In the genomic region with DNA sequence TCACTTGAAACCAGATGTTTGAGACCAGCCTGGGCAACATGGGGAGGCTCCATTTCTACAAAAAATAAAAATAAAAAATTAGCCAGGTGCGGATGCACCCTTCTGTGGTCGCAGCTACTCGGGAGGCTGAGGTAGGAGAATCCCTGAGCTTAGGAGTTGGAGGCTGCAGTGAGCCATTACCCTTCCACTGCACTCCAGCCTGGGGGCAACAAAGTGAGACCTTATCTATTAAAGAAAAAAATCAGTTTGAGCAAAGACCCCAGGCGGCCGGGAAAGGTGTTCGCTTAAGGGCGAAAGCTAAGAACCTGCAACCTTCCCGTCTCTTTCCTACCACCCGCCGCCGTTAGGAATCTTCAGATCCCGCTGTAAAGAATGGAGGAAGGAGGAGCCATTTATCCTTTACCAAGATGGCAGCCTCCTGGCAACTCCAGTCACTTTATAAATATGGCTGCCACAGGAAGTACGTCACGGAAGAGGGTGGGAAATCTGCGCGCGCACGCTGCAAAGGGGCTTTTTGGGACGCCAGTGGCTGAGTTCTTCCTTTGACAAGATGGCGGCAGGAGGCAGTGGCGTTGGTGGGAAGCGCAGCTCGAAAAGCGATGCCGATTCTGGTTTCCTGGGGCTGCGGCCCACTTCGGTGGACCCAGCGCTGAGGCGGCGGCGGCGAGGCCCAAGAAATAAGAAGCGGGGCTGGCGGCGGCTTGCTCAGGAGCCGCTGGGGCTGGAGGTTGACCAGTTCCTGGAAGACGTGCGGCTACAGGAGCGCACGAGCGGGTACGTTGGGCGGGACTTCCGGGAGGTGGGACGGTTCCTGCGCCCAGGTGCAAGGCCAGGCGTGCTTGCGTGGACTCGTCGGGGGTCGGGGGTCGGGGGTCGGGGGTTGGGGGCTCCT, we compare ENCODE assay signal across 1 cellular context.
A peak's percentile ranks its signal among the peaks of the same experiment; 100 is the strongest.
TF ChIP-seq lines count a peak whose summit lies in the region.

A gene (plus strand): TSS at position 537 of the 892 bp plus-strand sequence. CDS start 14 bp downstream, at position 551.

TF ChIP-seq in K562, 482 proteins besides CTCF, POLR2A, EP300 and RAD21 (continued from another document and continues in another):
- TF ChIP-seq, protein P1, sequence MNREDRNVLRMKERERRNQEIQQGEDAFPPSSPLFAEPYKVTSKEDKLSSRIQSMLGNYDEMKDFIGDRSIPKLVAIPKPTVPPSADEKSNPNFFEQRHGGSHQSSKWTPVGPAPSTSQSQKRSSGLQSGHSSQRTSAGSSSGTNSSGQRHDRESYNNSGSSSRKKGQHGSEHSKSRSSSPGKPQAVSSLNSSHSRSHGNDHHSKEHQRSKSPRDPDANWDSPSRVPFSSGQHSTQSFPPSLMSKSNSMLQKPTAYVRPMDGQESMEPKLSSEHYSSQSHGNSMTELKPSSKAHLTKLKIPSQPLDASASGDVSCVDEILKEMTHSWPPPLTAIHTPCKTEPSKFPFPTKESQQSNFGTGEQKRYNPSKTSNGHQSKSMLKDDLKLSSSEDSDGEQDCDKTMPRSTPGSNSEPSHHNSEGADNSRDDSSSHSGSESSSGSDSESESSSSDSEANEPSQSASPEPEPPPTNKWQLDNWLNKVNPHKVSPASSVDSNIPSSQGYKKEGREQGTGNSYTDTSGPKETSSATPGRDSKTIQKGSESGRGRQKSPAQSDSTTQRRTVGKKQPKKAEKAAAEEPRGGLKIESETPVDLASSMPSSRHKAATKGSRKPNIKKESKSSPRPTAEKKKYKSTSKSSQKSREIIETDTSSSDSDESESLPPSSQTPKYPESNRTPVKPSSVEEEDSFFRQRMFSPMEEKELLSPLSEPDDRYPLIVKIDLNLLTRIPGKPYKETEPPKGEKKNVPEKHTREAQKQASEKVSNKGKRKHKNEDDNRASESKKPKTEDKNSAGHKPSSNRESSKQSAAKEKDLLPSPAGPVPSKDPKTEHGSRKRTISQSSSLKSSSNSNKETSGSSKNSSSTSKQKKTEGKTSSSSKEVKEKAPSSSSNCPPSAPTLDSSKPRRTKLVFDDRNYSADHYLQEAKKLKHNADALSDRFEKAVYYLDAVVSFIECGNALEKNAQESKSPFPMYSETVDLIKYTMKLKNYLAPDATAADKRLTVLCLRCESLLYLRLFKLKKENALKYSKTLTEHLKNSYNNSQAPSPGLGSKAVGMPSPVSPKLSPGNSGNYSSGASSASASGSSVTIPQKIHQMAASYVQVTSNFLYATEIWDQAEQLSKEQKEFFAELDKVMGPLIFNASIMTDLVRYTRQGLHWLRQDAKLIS (CRISPR knock-in tag; IDR thresholded peaks at IDR 0.05): 0 out of 2 replicates have a peak, but pooled peaks have one; percentile 85
- TF ChIP-seq CHD1 (IDR thresholded peaks at IDR 0.05; ENCODE audit: low read length): peak; percentile 45
- TF ChIP-seq DMBX1 (CRISPR knock-in tag; IDR thresholded peaks at IDR 0.05; ENCODE audit: borderline replicate concordance): peak; percentile 71; the same call in 1 of the 2 replicates
- TF ChIP-seq, protein P2, sequence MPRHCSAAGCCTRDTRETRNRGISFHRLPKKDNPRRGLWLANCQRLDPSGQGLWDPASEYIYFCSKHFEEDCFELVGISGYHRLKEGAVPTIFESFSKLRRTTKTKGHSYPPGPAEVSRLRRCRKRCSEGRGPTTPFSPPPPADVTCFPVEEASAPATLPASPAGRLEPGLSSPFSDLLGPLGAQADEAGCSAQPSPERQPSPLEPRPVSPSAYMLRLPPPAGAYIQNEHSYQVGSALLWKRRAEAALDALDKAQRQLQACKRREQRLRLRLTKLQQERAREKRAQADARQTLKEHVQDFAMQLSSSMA (CRISPR knock-in tag; IDR thresholded peaks at IDR 0.05): no peak
- TF ChIP-seq, protein P3, sequence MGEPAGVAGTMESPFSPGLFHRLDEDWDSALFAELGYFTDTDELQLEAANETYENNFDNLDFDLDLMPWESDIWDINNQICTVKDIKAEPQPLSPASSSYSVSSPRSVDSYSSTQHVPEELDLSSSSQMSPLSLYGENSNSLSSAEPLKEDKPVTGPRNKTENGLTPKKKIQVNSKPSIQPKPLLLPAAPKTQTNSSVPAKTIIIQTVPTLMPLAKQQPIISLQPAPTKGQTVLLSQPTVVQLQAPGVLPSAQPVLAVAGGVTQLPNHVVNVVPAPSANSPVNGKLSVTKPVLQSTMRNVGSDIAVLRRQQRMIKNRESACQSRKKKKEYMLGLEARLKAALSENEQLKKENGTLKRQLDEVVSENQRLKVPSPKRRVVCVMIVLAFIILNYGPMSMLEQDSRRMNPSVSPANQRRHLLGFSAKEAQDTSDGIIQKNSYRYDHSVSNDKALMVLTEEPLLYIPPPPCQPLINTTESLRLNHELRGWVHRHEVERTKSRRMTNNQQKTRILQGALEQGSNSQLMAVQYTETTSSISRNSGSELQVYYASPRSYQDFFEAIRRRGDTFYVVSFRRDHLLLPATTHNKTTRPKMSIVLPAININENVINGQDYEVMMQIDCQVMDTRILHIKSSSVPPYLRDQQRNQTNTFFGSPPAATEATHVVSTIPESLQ (CRISPR knock-in tag; IDR thresholded peaks at IDR 0.05): 0 out of 2 replicates have a peak, but pooled peaks have one; percentile 45
- TF ChIP-seq TCF7 (IDR thresholded peaks at IDR 0.05; ENCODE audit: borderline replicate concordance): no peak
- TF ChIP-seq SAFB (IDR thresholded peaks at IDR 0.05; ENCODE audit: borderline replicate concordance, low read depth, low read length): no peak
- TF ChIP-seq PHTF2 (CRISPR knock-in tag; IDR thresholded peaks at IDR 0.05): no peak
- TF ChIP-seq NEUROD1 (IDR thresholded peaks at IDR 0.05; ENCODE audit: borderline replicate concordance, low read depth, low read length, partially characterized antibody): no peak
- TF ChIP-seq, protein P4, sequence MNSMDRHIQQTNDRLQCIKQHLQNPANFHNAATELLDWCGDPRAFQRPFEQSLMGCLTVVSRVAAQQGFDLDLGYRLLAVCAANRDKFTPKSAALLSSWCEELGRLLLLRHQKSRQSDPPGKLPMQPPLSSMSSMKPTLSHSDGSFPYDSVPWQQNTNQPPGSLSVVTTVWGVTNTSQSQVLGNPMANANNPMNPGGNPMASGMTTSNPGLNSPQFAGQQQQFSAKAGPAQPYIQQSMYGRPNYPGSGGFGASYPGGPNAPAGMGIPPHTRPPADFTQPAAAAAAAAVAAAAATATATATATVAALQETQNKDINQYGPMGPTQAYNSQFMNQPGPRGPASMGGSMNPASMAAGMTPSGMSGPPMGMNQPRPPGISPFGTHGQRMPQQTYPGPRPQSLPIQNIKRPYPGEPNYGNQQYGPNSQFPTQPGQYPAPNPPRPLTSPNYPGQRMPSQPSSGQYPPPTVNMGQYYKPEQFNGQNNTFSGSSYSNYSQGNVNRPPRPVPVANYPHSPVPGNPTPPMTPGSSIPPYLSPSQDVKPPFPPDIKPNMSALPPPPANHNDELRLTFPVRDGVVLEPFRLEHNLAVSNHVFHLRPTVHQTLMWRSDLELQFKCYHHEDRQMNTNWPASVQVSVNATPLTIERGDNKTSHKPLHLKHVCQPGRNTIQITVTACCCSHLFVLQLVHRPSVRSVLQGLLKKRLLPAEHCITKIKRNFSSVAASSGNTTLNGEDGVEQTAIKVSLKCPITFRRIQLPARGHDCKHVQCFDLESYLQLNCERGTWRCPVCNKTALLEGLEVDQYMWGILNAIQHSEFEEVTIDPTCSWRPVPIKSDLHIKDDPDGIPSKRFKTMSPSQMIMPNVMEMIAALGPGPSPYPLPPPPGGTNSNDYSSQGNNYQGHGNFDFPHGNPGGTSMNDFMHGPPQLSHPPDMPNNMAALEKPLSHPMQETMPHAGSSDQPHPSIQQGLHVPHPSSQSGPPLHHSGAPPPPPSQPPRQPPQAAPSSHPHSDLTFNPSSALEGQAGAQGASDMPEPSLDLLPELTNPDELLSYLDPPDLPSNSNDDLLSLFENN (IDR thresholded peaks at IDR 0.05; ENCODE audit: low read depth in 2 of 2, low read length in 2 of 2): no peak
- no peak for TF ChIP-seq MCM2 (IDR thresholded peaks at IDR 0.05; ENCODE audit: low read depth)
- TF ChIP-seq ERF (CRISPR knock-in tag; IDR thresholded peaks at IDR 0.05): peak; percentile 56; the same call in 1 of the 2 replicates
- TF ChIP-seq RFX1 (IDR thresholded peaks at IDR 0.05): no peak; the same call in 1 of the 2 replicates
- TF ChIP-seq NFRKB (IDR thresholded peaks at IDR 0.05; ENCODE audit: low read depth): peak; percentile 97
- no peak for TF ChIP-seq ZNF764 (CRISPR knock-in tag; IDR thresholded peaks at IDR 0.05; ENCODE audit: low read depth)
- peak; percentile 98 for TF ChIP-seq GABPB1 (CRISPR knock-in tag; IDR thresholded peaks at IDR 0.05)
- no peak for TF ChIP-seq CBFB (CRISPR knock-in tag; IDR thresholded peaks at IDR 0.05)
- TF ChIP-seq, protein P5, sequence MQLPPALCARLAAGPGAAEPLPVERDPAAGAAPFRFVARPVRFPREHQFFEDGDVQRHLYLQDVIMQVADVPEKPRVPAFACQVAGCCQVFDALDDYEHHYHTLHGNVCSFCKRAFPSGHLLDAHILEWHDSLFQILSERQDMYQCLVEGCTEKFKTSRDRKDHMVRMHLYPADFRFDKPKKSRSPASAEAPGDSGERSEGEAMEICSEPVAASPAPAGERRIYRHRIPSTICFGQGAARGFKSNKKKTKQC (CRISPR knock-in tag; IDR thresholded peaks at IDR 0.05): peak; percentile 51; the same call in 1 of the 2 replicates
- no peak for TF ChIP-seq ETV6 (IDR thresholded peaks at IDR 0.05; ENCODE audit: borderline replicate concordance in 1 of 2, low read depth in 2 of 2, low read length in 1 of 2)
- no peak for TF ChIP-seq ETV6 (CRISPR knock-in tag; IDR thresholded peaks at IDR 0.05; ENCODE audit: borderline replicate concordance)
- TF ChIP-seq PML (IDR thresholded peaks at IDR 0.05; ENCODE audit: low read length): peak; percentile 71
- TF ChIP-seq SRF (CRISPR knock-in tag; IDR thresholded peaks at IDR 0.05): peak in 1 of 2 experiments; percentile 37; a peak in 1 of 4 replicates
- TF ChIP-seq PYGO2 (tag; IDR thresholded peaks at IDR 0.05): peak; percentile 54; the same call in 1 of the 2 replicates
- peak; percentile 98 for TF ChIP-seq RBFOX2 (IDR thresholded peaks at IDR 0.05; ENCODE audit: low read depth, low read length)
- TF ChIP-seq PCBP1 (IDR thresholded peaks at IDR 0.05; ENCODE audit: low read depth, low read length, poor library complexity, severe bottlenecking): peak; percentile 60
- TF ChIP-seq, protein P6, sequence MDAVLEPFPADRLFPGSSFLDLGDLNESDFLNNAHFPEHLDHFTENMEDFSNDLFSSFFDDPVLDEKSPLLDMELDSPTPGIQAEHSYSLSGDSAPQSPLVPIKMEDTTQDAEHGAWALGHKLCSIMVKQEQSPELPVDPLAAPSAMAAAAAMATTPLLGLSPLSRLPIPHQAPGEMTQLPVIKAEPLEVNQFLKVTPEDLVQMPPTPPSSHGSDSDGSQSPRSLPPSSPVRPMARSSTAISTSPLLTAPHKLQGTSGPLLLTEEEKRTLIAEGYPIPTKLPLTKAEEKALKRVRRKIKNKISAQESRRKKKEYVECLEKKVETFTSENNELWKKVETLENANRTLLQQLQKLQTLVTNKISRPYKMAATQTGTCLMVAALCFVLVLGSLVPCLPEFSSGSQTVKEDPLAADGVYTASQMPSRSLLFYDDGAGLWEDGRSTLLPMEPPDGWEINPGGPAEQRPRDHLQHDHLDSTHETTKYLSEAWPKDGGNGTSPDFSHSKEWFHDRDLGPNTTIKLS (IDR thresholded peaks at IDR 0.05; ENCODE audit: borderline replicate concordance, low read depth): peak; percentile 73
- TF ChIP-seq, protein P7, sequence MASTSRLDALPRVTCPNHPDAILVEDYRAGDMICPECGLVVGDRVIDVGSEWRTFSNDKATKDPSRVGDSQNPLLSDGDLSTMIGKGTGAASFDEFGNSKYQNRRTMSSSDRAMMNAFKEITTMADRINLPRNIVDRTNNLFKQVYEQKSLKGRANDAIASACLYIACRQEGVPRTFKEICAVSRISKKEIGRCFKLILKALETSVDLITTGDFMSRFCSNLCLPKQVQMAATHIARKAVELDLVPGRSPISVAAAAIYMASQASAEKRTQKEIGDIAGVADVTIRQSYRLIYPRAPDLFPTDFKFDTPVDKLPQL (IDR thresholded peaks at IDR 0.05; ENCODE audit: extremely low read depth, insufficient read length): peak; percentile 66
- TF ChIP-seq CHD2 (IDR thresholded peaks at IDR 0.05; ENCODE audit: low read depth, low read length): no peak
- TF ChIP-seq, protein P8, sequence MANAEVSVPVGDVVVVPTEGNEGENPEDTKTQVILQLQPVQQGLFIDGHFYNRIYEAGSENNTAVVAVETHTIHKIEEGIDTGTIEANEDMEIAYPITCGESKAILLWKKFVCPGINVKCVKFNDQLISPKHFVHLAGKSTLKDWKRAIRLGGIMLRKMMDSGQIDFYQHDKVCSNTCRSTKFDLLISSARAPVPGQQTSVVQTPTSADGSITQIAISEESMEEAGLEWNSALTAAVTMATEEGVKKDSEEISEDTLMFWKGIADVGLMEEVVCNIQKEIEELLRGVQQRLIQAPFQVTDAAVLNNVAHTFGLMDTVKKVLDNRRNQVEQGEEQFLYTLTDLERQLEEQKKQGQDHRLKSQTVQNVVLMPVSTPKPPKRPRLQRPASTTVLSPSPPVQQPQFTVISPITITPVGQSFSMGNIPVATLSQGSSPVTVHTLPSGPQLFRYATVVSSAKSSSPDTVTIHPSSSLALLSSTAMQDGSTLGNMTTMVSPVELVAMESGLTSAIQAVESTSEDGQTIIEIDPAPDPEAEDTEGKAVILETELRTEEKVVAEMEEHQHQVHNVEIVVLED (CRISPR knock-in tag; IDR thresholded peaks at IDR 0.05): peak; percentile 70; the same call in 1 of the 2 replicates
- peak; percentile 34; the same call in 1 of the 2 replicates for TF ChIP-seq SOX6 (IDR thresholded peaks at IDR 0.05)
- no peak for TF ChIP-seq ZFP30 (CRISPR knock-in tag; IDR thresholded peaks at IDR 0.05; ENCODE audit: borderline replicate concordance)
- peak; percentile 86; the same call in 1 of the 2 replicates for TF ChIP-seq POLR2AphosphoS2 (IDR thresholded peaks at IDR 0.05; ENCODE audit: low read length)
- no peak for TF ChIP-seq ZNF445 (CRISPR knock-in tag; IDR thresholded peaks at IDR 0.05; ENCODE audit: low read depth)
- TF ChIP-seq ZNF584 (CRISPR knock-in tag; IDR thresholded peaks at IDR 0.05; ENCODE audit: low read depth): 0 out of 2 replicates have a peak, but pooled peaks have one; percentile 75
- no peak for TF ChIP-seq SREBF1 (IDR thresholded peaks at IDR 0.05; ENCODE audit: borderline replicate concordance, low read depth, low read length)
- TF ChIP-seq ARID1B (IDR thresholded peaks at IDR 0.05): no peak
- TF ChIP-seq ESRRB (CRISPR knock-in tag; IDR thresholded peaks at IDR 0.05; ENCODE audit: borderline replicate concordance): no peak
